Comparison of ENCODE assay signal across 5 cellular contexts in genomic region chr16:18740027-18740426, GRCh38. TPM values are rescaled to one million over a fixed set of nuclear protein-coding genes. Genes with fewer than 3 reads are reported as not detected.
DNase-seq lines count a peak whose midpoint lies in the region; FAIRE-seq and TF ChIP-seq lines count a peak whose summit lies in the region.
"Not testable (repeated sequence)": the region's sequence is repeated elsewhere in the genome, so short reads cannot be mapped to it uniquely, and the experiment has no call there.

No MANE protein-coding gene starts in this region.

- peak; percentile 2 for DNase-seq in activated CD4-positive, alpha-beta T cell treated with anti-CD3 and anti-CD28 coated beads, Interleukin-2, amount 10 ng/mL, durations not matched to agents 24 days and 14 days
- DNase-seq in brain microvascular endothelial cell, result peak; percentile 12
- DNase-seq in dorsolateral prefrontal cortex, result peak in 6 of 10 donors; percentile 10 to 68 (median 52)
- DNase-seq in endothelial cell of umbilical vein (ENCODE audit: low read depth, low spot score), result not testable (repeated sequence)
- peak in 8 of 10 donors; percentile 12 to 88 (median 42) for DNase-seq in posterior cingulate gyrus

- not testable (repeated sequence) for H3K4me1 Mint-ChIP-seq in activated CD4-positive, alpha-beta T cell treated with anti-CD3 and anti-CD28 coated beads, Interleukin-2, amount 10 ng/mL, durations not matched to agents 24 days and 14 days

- not testable (repeated sequence) for H3K4me1 ChIP-seq in endothelial cell of umbilical vein (ENCODE audit: control insufficient read depth, extremely low read depth, insufficient read depth, low read length)

- not testable (repeated sequence) for H3K27me3 ChIP-seq in brain microvascular endothelial cell (replicated peaks); dorsolateral prefrontal cortex; endothelial cell of umbilical vein (ENCODE audit: control insufficient read depth in 2 of 2, insufficient read depth in 2 of 2, low read length in 2 of 2)

- not testable (repeated sequence) for H3K36me3 Mint-ChIP-seq in activated CD4-positive, alpha-beta T cell treated with anti-CD3 and anti-CD28 coated beads, Interleukin-2, amount 10 ng/mL, durations not matched to agents 24 days and 14 days (ENCODE audit: low read depth)

- in situ Hi-C loops in brain microvascular endothelial cell (cut with HindIII; ENCODE audit: low pct_ligation_motif_present, low sequenced_read_pairs), result not testable (repeated sequence)

- H3K9me3 Mint-ChIP-seq in activated CD4-positive, alpha-beta T cell treated with anti-CD3 and anti-CD28 coated beads, Interleukin-2, amount 10 ng/mL, durations not matched to agents 24 days and 14 days, result not testable (repeated sequence)

- POLR2A ChIA-PET in endothelial cell of umbilical vein (lab: Charles Lee), result not testable (repeated sequence)

- intact Hi-C loops in activated CD4-positive, alpha-beta T cell treated with anti-CD3 and anti-CD28 coated beads, Interleukin-2, amount 10 ng/mL, durations not matched to agents 24 days and 14 days (cut with micrococcal nuclease); dorsolateral prefrontal cortex (cut with DNase I); endothelial cell of umbilical vein (cut with micrococcal nuclease); posterior cingulate gyrus (cut with DNase I): not testable (repeated sequence)

- H3K9me3 ChIP-seq in endothelial cell of umbilical vein (replicated peaks; ENCODE audit: control insufficient read depth, insufficient read depth, low read length), result not testable (repeated sequence)

- H3K27ac ChIP-seq in brain microvascular endothelial cell; dorsolateral prefrontal cortex; endothelial cell of umbilical vein (ENCODE audit: insufficient read depth, low read depth, low read length): not testable (repeated sequence)

- H3K27ac Mint-ChIP-seq in activated CD4-positive, alpha-beta T cell treated with anti-CD3 and anti-CD28 coated beads, Interleukin-2, amount 10 ng/mL, durations not matched to agents 24 days and 14 days, result not testable (repeated sequence)

- H3K79me2 ChIP-seq in endothelial cell of umbilical vein (ENCODE audit: control insufficient read depth, insufficient read depth, low read length), result not testable (repeated sequence)

- H3K4me2 ChIP-seq in endothelial cell of umbilical vein (ENCODE audit: insufficient read depth, low read length), result not testable (repeated sequence)

- CTCF ChIA-PET in endothelial cell of umbilical vein (lab: Charles Lee), result not testable (repeated sequence)

- not testable (repeated sequence) for H3K4me3 Mint-ChIP-seq in activated CD4-positive, alpha-beta T cell treated with anti-CD3 and anti-CD28 coated beads, Interleukin-2, amount 10 ng/mL, durations not matched to agents 24 days and 14 days

- peak; percentile 21 for FAIRE-seq in endothelial cell of umbilical vein (lab: Jason Lieb, UNC)

- H2AFZ ChIP-seq in endothelial cell of umbilical vein (ENCODE audit: low read depth, low read length), result not testable (repeated sequence)

- TF ChIP-seq POLR2A in endothelial cell of umbilical vein (IDR thresholded peaks at IDR 0.05; ENCODE audit: low read depth, low read length), result not testable (repeated sequence)

- not testable (repeated sequence) for H4K20me1 ChIP-seq in endothelial cell of umbilical vein (replicated peaks; ENCODE audit: control insufficient read depth, extremely low read depth, insufficient read depth, low read length)

- dilution Hi-C loops in endothelial cell of umbilical vein (cut with MboI; ENCODE audit: extremely low pct_ligation_motif_present, low sequenced_read_pairs), result not testable (repeated sequence)

- not testable (repeated sequence) for H3K9me1 ChIP-seq in endothelial cell of umbilical vein (replicated peaks; ENCODE audit: control insufficient read depth, extremely low read depth, insufficient read depth, low read length)

- H3K9ac ChIP-seq in endothelial cell of umbilical vein (replicated peaks; ENCODE audit: extremely low read depth, insufficient read depth, low read length), result not testable (repeated sequence)

- not testable (repeated sequence) for H3K36me3 ChIP-seq in brain microvascular endothelial cell (replicated peaks); endothelial cell of umbilical vein (ENCODE audit: control insufficient read depth in 2 of 2, extremely low read depth in 1 of 2, insufficient read depth in 2 of 2, low read length in 2 of 2)

- not testable (repeated sequence) for TF ChIP-seq CTCF in brain microvascular endothelial cell (IDR thresholded peaks at IDR 0.05; ENCODE audit: low read depth, low read length, missing control alignments); dorsolateral prefrontal cortex (IDR thresholded peaks at IDR 0.05 in 54 of 56, conservative IDR thresholded peaks at IDR 0.05 in 2 of 56; ENCODE audit: low read depth in 1 of 56, partially characterized antibody in 56 of 56); endothelial cell of umbilical vein (IDR thresholded peaks at IDR 0.05; ENCODE audit: extremely low read depth in 1 of 2, insufficient read depth in 1 of 2, low read depth in 1 of 2, low read length in 2 of 2)

- not testable (repeated sequence) for H3K4me3 ChIP-seq in brain microvascular endothelial cell (ENCODE audit: low read depth, low read length); dorsolateral prefrontal cortex; endothelial cell of umbilical vein (replicated peaks in 1 of 3; ENCODE audit: insufficient read depth in 1 of 3, low read depth in 1 of 3, low read length in 3 of 3)

- not testable (repeated sequence) for BruUV-seq in endothelial cell of umbilical vein (replicated peaks; lab: Mats Ljungman, UMichigan)

- not testable (repeated sequence) for H3K27me3 Mint-ChIP-seq in activated CD4-positive, alpha-beta T cell treated with anti-CD3 and anti-CD28 coated beads, Interleukin-2, amount 10 ng/mL, durations not matched to agents 24 days and 14 days

RNA-seq across cellular contexts. Expression of gene RPS15A, which starts 50.1 kb away (rescaled TPM):
- 1,857 and 1,884 TPM in 2 replicates for total RNA-seq in activated CD4-positive, alpha-beta T cell treated with anti-CD3 and anti-CD28 coated beads, Interleukin-2, amount 10 ng/mL, durations not matched to agents 24 days and 14 days
- total RNA-seq in dorsolateral prefrontal cortex (100 to 1,000 TPM; 167 to 354 (median 232) TPM), endothelial cell of umbilical vein (1,299 and 1,300 TPM in 2 replicates)
- polyA plus RNA-seq in endothelial cell of umbilical vein, result 3,719 and 4,163 TPM in 2 replicates
- polyA plus RNA-seq in endothelial cell of umbilical vein (2011; cell fraction: cytosol; rRNA removed), result 5,885 and 6,474 TPM in 2 replicates
- 1,198 and 1,313 TPM in 2 replicates for polyA plus RNA-seq in endothelial cell of umbilical vein (2011; cell fraction: nucleus; rRNA removed)
- 2,862 and 3,456 TPM in 2 replicates for polyA plus RNA-seq in endothelial cell of umbilical vein (2012)
- polyA minus RNA-seq in endothelial cell of umbilical vein, result 885 and 1,100 TPM in 2 replicates
- polyA minus RNA-seq in endothelial cell of umbilical vein (2011; cell fraction: cytosol; rRNA and poly(A)+ RNA removed), result 345 TPM
- polyA minus RNA-seq in endothelial cell of umbilical vein (2011; cell fraction: nucleus; rRNA and poly(A)+ RNA removed), result 106 and 139 TPM in 2 replicates
